ENCODE assay signal across 31 cellular contexts in the genomic region with DNA sequence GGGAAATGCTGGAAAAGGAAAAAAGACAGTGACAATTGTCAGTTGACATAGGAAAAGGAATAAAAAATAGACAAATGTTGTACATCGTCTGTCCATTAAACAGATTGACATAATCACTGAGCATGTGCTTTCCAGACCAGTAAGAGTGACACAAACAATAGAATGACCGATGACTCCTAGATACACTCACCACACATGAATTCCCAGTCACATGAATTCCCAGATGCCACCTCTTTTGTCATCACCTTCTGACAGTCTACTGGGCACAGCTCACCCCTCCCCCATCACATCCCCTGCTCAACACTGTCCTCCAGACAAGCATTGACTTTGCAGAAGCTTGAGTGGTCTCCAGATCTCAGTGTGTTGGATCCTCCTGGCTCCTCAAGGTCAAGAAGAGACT. TPM values are rescaled to one million over a fixed set of nuclear protein-coding genes. Genes with fewer than 3 reads are reported as not detected.
"Had no signal": no experiment of that assay in that cellular context is flagged by ENCODE, and none has a peak within 500 bp of the region (broad histone marks: within the 10 kb centered on the region; RNA-seq: fewer than 3 reads in every experiment).

No MANE protein-coding gene starts in this region.

- H3K36me3 ChIP-seq: breast epithelium, WERI-Rb-1 had no signal

- H3K4me1 ChIP-seq: breast epithelium had no signal

- DNase-seq: activated CD4-positive, alpha-beta T cell treated with anti-CD3 and anti-CD28 coated beads for 4 hours; activated CD8-positive, alpha-beta memory T cell treated with anti-CD3 and anti-CD28 coated beads, Interleukin-2, amount 50 U/mL, for 4 hours; activated CD8-positive, alpha-beta T cell treated with anti-CD3 and anti-CD28 coated beads for 36 hours; activated gamma-delta T cell treated with Interleukin-2 at 50 U/mL for 16 hours; activated naive CD4-positive, alpha-beta T cell treated with anti-CD3 and anti-CD28 coated beads, Interleukin-2, amount 50 U/mL, for 16 hours; activated T-cell treated with anti-CD3 and anti-CD28 coated beads, Interleukin-2, amount 50 U/mL, for 72 hours; aorta; central memory CD4-positive, alpha-beta T cell; Karpas-422; MV-4-11; NCI-H1092 treated with DMSO at 0.1 percent for 48 hours; NCI-H1417 treated with DMSO at 0.1 percent for 48 hours; NCI-H1694; NCI-H2029; NCI-H2107; NCI-H2171 treated with DMSO at 0.1 percent for 48 hours; NCI-H226; NCI-H510A; NCI-H526 treated with DMSO at 0.1 percent for 48 hours; NCI-H82; NK-92 treated with Interleukin-12 subunit alpha and Interleukin-12 subunit beta, amount 100 ng/mL, for 24 hours; OCI-M1; SIG-M5; T-helper 2 cell; T1000; WERI-Rb-1 had no signal

- H3K27ac ChIP-seq: breast epithelium, coronary artery, WERI-Rb-1 had no signal

- H3K4me3 Mint-ChIP-seq: activated CD8-positive, alpha-beta T cell treated with anti-CD3 and anti-CD28 coated beads for 36 hours; activated T-cell treated with anti-CD3 and anti-CD28 coated beads, Interleukin-2, amount 50 U/mL, for 72 hours had no signal

- H3K4me3 ChIP-seq: breast epithelium, coronary artery had no signal

- H3K27ac Mint-ChIP-seq: activated CD8-positive, alpha-beta T cell treated with anti-CD3 and anti-CD28 coated beads for 36 hours; activated T-helper 2 cell treated with anti-CD3 and anti-CD28 coated beads, Interferon-gamma antibody, Interleukin-2, Interleukin-4, amounts not matched to agents 10 μg/mL and 5 μg/mL and 100 μg/mL, durations not matched to agents 14 hours and 24 hours and 36 hours had no signal

- ATAC-seq: activated CD4-positive, CD25-positive, alpha-beta regulatory T cell treated with anti-CD3 and anti-CD28 coated beads, Interleukin-2, amount 50 U/mL, for 24 hours; activated CD8-positive, alpha-beta T cell treated with anti-CD3 and anti-CD28 coated beads for 36 hours; activated T-cell treated with anti-CD3 and anti-CD28 coated beads, Interleukin-2, amount 50 U/mL, for 72 hours had no signal

RNA-seq across cellular contexts. Expression of a gene that starts 25.9 kb away (rescaled TPM):
- total RNA-seq: activated CD8-positive, alpha-beta T cell treated with anti-CD3 and anti-CD28 coated beads for 36 hours; activated T-cell treated with anti-CD3 and anti-CD28 coated beads, Interleukin-2, amount 50 U/mL, for 72 hours; activated T-helper 2 cell treated with anti-CD3 and anti-CD28 coated beads, Interferon-gamma antibody, Interleukin-2, Interleukin-4, amounts not matched to agents 10 μg/mL and 5 μg/mL and 100 μg/mL, durations not matched to agents 14 hours and 24 hours and 36 hours; aorta; breast epithelium; chondrocyte had no signal
- polyA plus RNA-seq: aorta had no signal
